8 cellular contexts compared by ENCODE assay signal in genomic region chr3:134197681-134198261, GRCh38. TPM values are rescaled to one million over a fixed set of nuclear protein-coding genes. Genes with fewer than 3 reads are reported as not detected.
DNase-seq lines count a peak whose midpoint lies in the region; ATAC-seq, FAIRE-seq and TF ChIP-seq lines count a peak whose summit lies in the region.

No MANE protein-coding gene starts in this region.

- DNase-seq in D721Med (ENCODE audit: insufficient read length, low spot score) (no peak), LNCaP clone FGC (ENCODE audit: low read depth) (peak; percentile 27), SJCRH30 (peak; percentile 11 to 69), epidermal melanocyte (ENCODE audit: insufficient read length, low spot score) (peak; percentile 63), myocyte (ENCODE audit: low read depth) (peak; percentile 72), COLO668 (lab: John Stamatoyannopoulos, UW; ENCODE audit: unreplicated experiment) (no peak), UCSD-AML1 (lab: John Stamatoyannopoulos, UW; ENCODE audit: unreplicated experiment) (no peak)

- ATAC-seq in GM19438 (IDR thresholded peaks at IDR 0.05; ENCODE audit: low read depth, unreplicated experiment) = peak; percentile 70

- no peaks in the 10 kb centered on the region for H3K4me1 ChIP-seq in SJCRH30

- no peaks in the 10 kb centered on the region for H3K9me3 ChIP-seq in SJCRH30 (replicated peaks)

- H3K27me3 ChIP-seq in SJCRH30 = no peaks in the 10 kb centered on the region

- TF ChIP-seq CTCF in D721Med (IDR thresholded peaks at IDR 0.05; ENCODE audit: insufficient read depth, missing control alignments) = peak; percentile 75
- peak; percentile 78 for TF ChIP-seq CTCF in LNCaP clone FGC (IDR thresholded peaks at IDR 0.05; ENCODE audit: control insufficient read depth, extremely low read depth, insufficient read depth)

- FAIRE-seq in D721Med (lab: Jason Lieb, UNC) = peak; percentile 91

- no peak overlapping the region for H3K4me3 ChIP-seq in LNCaP clone FGC (ENCODE audit: low read depth, low read length)
- H3K4me3 ChIP-seq in SJCRH30 = no peak overlapping the region

- H3K27ac ChIP-seq in SJCRH30 = no peak overlapping the region

- H3K36me3 ChIP-seq in SJCRH30 = peaks cover 42% of the 10 kb centered on the region

RNA-seq across cellular contexts. Expression of gene RYK, which starts 52.9 kb away (rescaled TPM):
- total RNA-seq in SJCRH30 (2014; rRNA removed; shearing (Covaris generic)) = 88.6 and 91.7 TPM in 2 replicates
- total RNA-seq in myocyte = 47.3 and 51.0 TPM in 2 replicates
- 32.2 TPM for polyA plus RNA-seq in myocyte (2012)

Comparison
In these comparisons a context has a peak if more than half of its experiments do, and no peak if none do; other contexts are left out.
1. DNase-seq: peak in LNCaP clone FGC (single experiment), SJCRH30 (2 of 2), epidermal melanocyte (single experiment) and myocyte (single experiment); none in D721Med (single experiment), COLO668 (single experiment) and UCSD-AML1 (single experiment).